8 cellular contexts compared by ENCODE assay signal in the genomic region with DNA sequence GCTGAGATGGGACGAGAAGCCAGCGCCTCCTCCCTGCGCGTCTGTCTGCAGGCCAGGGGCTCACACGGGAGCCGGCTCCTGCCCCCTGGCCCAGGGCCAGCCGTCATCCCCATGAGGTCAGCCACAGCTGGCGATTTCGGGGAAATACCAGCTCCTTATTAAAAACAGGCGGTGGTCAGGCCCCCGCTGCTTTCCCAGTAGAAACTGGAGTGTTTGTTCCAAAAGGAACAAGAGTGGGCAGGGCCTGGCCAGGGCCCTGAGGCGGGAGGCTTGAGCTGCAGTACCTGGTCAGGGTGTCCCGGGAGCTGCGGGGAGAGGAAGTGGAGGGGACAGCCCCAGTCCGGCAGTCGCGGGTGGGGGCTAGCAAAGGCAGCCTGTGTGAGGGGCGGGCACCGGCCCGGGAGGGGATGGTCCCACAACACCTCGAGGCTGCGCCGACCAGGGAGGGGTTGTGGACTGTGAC. TPM values are rescaled to one million over a fixed set of nuclear protein-coding genes. Genes with fewer than 3 reads are reported as not detected.
DNase-seq lines count a peak whose midpoint lies in the region; ATAC-seq, FAIRE-seq and TF ChIP-seq lines count a peak whose summit lies in the region.

No MANE protein-coding gene starts in this region.

- H3K9ac ChIP-seq in HUES6 (ENCODE audit: low read length) = peak overlapping the region; percentile 69
- peak overlapping the region in 1 of 2 experiments; percentile 90; a peak in 2 of 4 replicates for H3K9ac ChIP-seq in K562 (ENCODE audit: insufficient read depth in 1 of 2, low read depth in 2 of 2, low read length in 2 of 2)

- in situ Hi-C loops in K562 (cut with MboI) = no loop called here

- no peak for TF ChIP-seq POLR2A in K562 (conservative IDR thresholded peaks at IDR 0.05)

- peaks cover 2 to 6% (median 4%) of the 10 kb centered on the region in 3 donors for H3K36me3 Mint-ChIP-seq in immature natural killer cell

- no peak for TF ChIP-seq CTCF in BE2C (IDR thresholded peaks at IDR 0.05; ENCODE audit: low read depth, low read length)
- TF ChIP-seq CTCF in K562 (IDR thresholded peaks at IDR 0.05 in 2 of 3, conservative IDR thresholded peaks at IDR 0.05 in 1 of 3; ENCODE audit: insufficient read depth in 2 of 3, low read depth in 1 of 3, low read length in 3 of 3) = no peak

- H3K36me3 ChIP-seq in BE2C (no peaks in the 10 kb centered on the region), HUES6 (ENCODE audit: control insufficient read depth, insufficient read depth, low read length) (no peaks in the 10 kb centered on the region), K562 (ENCODE audit: control insufficient read depth, insufficient read depth, low read length) (no peaks in the 10 kb centered on the region)

- intact Hi-C loops in K562 (cut with micrococcal nuclease) = loop anchor here (5.0 kb wide), 1 partner anchor 52 kb away; no protein-coding TSS in a partner anchor

- H3K27me3 ChIP-seq in BE2C (no peaks in the 10 kb centered on the region), HUES6 (ENCODE audit: control insufficient read depth, insufficient read depth, low read length) (peaks cover 6% of the 10 kb centered on the region; the same call in 1 of the 2 replicates), K562 (ENCODE audit: control insufficient read depth in 2 of 2, insufficient read depth in 2 of 2, low read length in 2 of 2) (peaks cover 5 to 38% of the 10 kb centered on the region in 2 experiments; a peak in 4 of 5 replicates)

- peak overlapping the region; percentile 86 for H2AFZ ChIP-seq in K562 (ENCODE audit: low read depth, low read length)

- peak overlapping the region; percentile 73 to 85 (median 82) for H3K4me3 Mint-ChIP-seq in immature natural killer cell

- H3K9me3 ChIP-seq in BE2C (no peaks in the 10 kb centered on the region), HUES6 (ENCODE audit: control insufficient read depth, insufficient read depth, low read depth, low read length) (peaks cover 19% of the 10 kb centered on the region), K562 (replicated peaks; ENCODE audit: control insufficient read depth, insufficient read depth, low read depth, low read length) (no peaks in the 10 kb centered on the region)

- ATAC-seq in GM19397 (IDR thresholded peaks at IDR 0.05; ENCODE audit: unreplicated experiment) = peak; percentile 60
- ATAC-seq in K562 = peak; percentile 64

- H3K9me3 Mint-ChIP-seq in immature natural killer cell = peaks cover 9 to 16% (median 14%) of the 10 kb centered on the region in 6 donors

- H3K4me2 ChIP-seq in K562 (ENCODE audit: insufficient read depth, low read length) = peak overlapping the region; percentile 43; the same call in 1 of the 2 replicates

- no peaks in the 10 kb centered on the region for H3K9me1 ChIP-seq in K562 (ENCODE audit: control insufficient read depth, insufficient read depth, low read length)

- peaks cover 2 to 5% (median 2%) of the 10 kb centered on the region in 3 donors for H3K27me3 Mint-ChIP-seq in immature natural killer cell (ENCODE audit: low read depth in 3 of 3)

- 0 out of 2 replicates have a peak, but pooled peaks cover 3% of the 10 kb centered on the region for H4K20me1 ChIP-seq in K562 (replicated peaks; ENCODE audit: control insufficient read depth, insufficient read depth, low read length)

- peak overlapping the region in 4 of 6 donors; percentile 46 to 85 (median 62) for H3K27ac Mint-ChIP-seq in immature natural killer cell

- no peak for TF ChIP-seq EP300 in K562 (IDR thresholded peaks at IDR 0.05; ENCODE audit: low read length)

- peak overlapping the region; percentile 71; the same call in 1 of the 2 replicates for H3K27ac ChIP-seq in HUES6 (ENCODE audit: low read depth, low read length)
- H3K27ac ChIP-seq in K562 (ENCODE audit: extremely low read depth, low read depth, low read length) = no peak overlapping the region
- H3K27ac ChIP-seq in skin epidermis = peak overlapping the region in 20 of 21 experiments; percentile 28 to 87 (median 78)

- H3K79me2 ChIP-seq in K562 (ENCODE audit: control insufficient read depth, insufficient read depth, low read length) = no peaks in the 10 kb centered on the region

- 17% methylated on average over 23 of the region's 23 CpGs for WGBS in K562 (ENCODE audit: insufficient coverage, low coverage, missing lambda C conversion rate)

- H3K4me1 ChIP-seq in BE2C (0 out of 2 replicates have a peak, but pooled peaks cover 2% of the 10 kb centered on the region), HUES6 (ENCODE audit: control insufficient read depth, insufficient read depth, low read length) (peaks cover 24% of the 10 kb centered on the region), K562 (replicated peaks in 1 of 2; ENCODE audit: control insufficient read depth in 2 of 2, insufficient read depth in 2 of 2, low read length in 2 of 2) (peaks cover 11 to 17% of the 10 kb centered on the region in 2 experiments)

- POLR2A ChIA-PET in K562 (lab: Yijun Ruan, JAX) = interaction anchor here (0.6 to 0.7 kb wide), 2 partner anchors 13 to 698 kb away, joined by 3 read pairs; no protein-coding TSS in a partner anchor

- no TSS peak for BruUV-seq in K562 (replicated peaks; lab: Mats Ljungman, UMichigan)

- H3K4me3 ChIP-seq in BE2C (ENCODE audit: low read depth, low read length) (peak overlapping the region; percentile 59), HUES6 (ENCODE audit: low read depth, low read length) (peak overlapping the region; percentile 56), K562 (no peak overlapping the region), skin epidermis (peak overlapping the region; percentile 31 to 55 (median 41))

- no peak for TF ChIP-seq RAD21 in K562 (CRISPR knock-in tag; conservative IDR thresholded peaks at IDR 0.05 in 1 of 2, IDR thresholded peaks at IDR 0.05 in 1 of 2)

- CTCF ChIA-PET in K562 (lab: Yijun Ruan, JAX; ENCODE audit: low intra/inter-chr PET ratio) = interaction anchor here (1.1 kb wide), 1 partner anchor 49 kb away, joined by 3 read pairs; no protein-coding TSS in a partner anchor

- DNase-seq in BE2C (peak; percentile 66), K562 (ENCODE audit: extremely low read depth in 1 of 4, low spot score in 3 of 4) (peak; percentile 39 to 42 (median 40)), immature natural killer cell (no peak), NCI-H128 (lab: John Stamatoyannopoulos, UW; ENCODE audit: unreplicated experiment) (no peak), COR-L47 (lab: John Stamatoyannopoulos, UW) (no peak)

- H3K4me1 Mint-ChIP-seq in immature natural killer cell = peaks cover 4 to 6% of the 10 kb centered on the region in 2 donors

- FAIRE-seq in K562 (lab: Jason Lieb, UNC) = no peak

TF ChIP-seq in K562, 482 proteins besides CTCF, POLR2A, EP300 and RAD21 (continues in another document):
- TF ChIP-seq TBP (optimal IDR thresholded peaks at IDR 0.05; ENCODE audit: low read depth, low read length) = peak; percentile 14
- no peak for TF ChIP-seq COPS2 (conservative IDR thresholded peaks at IDR 0.05)
- TF ChIP-seq, protein P1, sequence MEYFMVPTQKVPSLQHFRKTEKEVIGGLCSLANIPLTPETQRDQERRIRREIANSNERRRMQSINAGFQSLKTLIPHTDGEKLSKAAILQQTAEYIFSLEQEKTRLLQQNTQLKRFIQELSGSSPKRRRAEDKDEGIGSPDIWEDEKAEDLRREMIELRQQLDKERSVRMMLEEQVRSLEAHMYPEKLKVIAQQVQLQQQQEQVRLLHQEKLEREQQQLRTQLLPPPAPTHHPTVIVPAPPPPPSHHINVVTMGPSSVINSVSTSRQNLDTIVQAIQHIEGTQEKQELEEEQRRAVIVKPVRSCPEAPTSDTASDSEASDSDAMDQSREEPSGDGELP (CRISPR knock-in tag; IDR thresholded peaks at IDR 0.05; ENCODE audit: borderline replicate concordance) = peak; percentile 67
- TF ChIP-seq MECOM (CRISPR knock-in tag; IDR thresholded peaks at IDR 0.05) = no peak

RNA-seq across cellular contexts. Expression of gene MYL3, which starts 17.8 kb away (rescaled TPM):
- polyA plus RNA-seq in BE2C (2012; ENCODE audit: insufficient read depth, insufficient read length, low read depth) = not detected
- not detected in 2 replicates for total RNA-seq in K562 (2011; cell fraction: chromatin; rRNA removed; ENCODE audit: low replicate concordance)
- total RNA-seq in K562 (2011; cell fraction: nucleolus; rRNA removed) = not detected in 2 replicates
- total RNA-seq in K562 (2011; cell fraction: nucleoplasm; rRNA removed) = not detected in 2 replicates
- total RNA-seq in K562 (2014; rRNA removed) (0.14 TPM in 1 of 2 replicates, not detected in the other), K562 (2014; rRNA removed; fragmentation: Illumina TruSeq; extraction: Trizol) (not detected in 2 replicates), K562 (2015; rRNA removed; fragmentation: Illumina TruSeq; extraction: Trizol) (not detected in 2 replicates), K562 (2021) (not detected in 2 replicates)
- polyA plus RNA-seq in K562 (2011; rRNA removed) (not detected in 2 replicates), K562 (2014; fragmentation: Illumina TruSeq; extraction: Trizol) (not detected in 2 replicates), K562 (2014; fragmentation: Nextera tagmentation; extraction: Ambion mirVana) (under 1 TPM in 1 of 2 experiments, not detected in 1; 0.45 TPM), K562 (2014; rRNA removed) (not detected in 2 replicates), immature natural killer cell (not detected)
- not detected in 2 replicates for polyA plus RNA-seq in K562 (2011; cell fraction: cytosol; rRNA removed)
- not detected in 2 replicates for polyA plus RNA-seq in K562 (2011; cell fraction: nucleus; rRNA removed)
- polyA plus RNA-seq in K562 (2012) = not detected in 2 replicates
- not detected in 2 replicates for polyA minus RNA-seq in K562 (2011; rRNA and poly(A)+ RNA removed)
- polyA minus RNA-seq in K562 (2011; cell fraction: cytosol; rRNA and poly(A)+ RNA removed) = not detected in 2 replicates
- polyA minus RNA-seq in K562 (2011; cell fraction: nucleus; rRNA and poly(A)+ RNA removed) = not detected in 2 replicates

RNA-seq across cellular contexts. Expression of gene PTH1R, which starts 32.1 kb away (rescaled TPM):
- not detected for polyA plus RNA-seq in BE2C (2012; ENCODE audit: insufficient read depth, insufficient read length, low read depth)
- total RNA-seq in K562 (2011; cell fraction: chromatin; rRNA removed; ENCODE audit: low replicate concordance) = not detected in 2 replicates
- total RNA-seq in K562 (2011; cell fraction: nucleolus; rRNA removed) = not detected in 2 replicates
- total RNA-seq in K562 (2011; cell fraction: nucleoplasm; rRNA removed) = not detected in 2 replicates
- not detected in 2 replicates for total RNA-seq in K562 (2014; rRNA removed)
- not detected in 2 replicates for total RNA-seq in K562 (2014; rRNA removed; fragmentation: Illumina TruSeq; extraction: Trizol)
- total RNA-seq in K562 (2015; rRNA removed; fragmentation: Illumina TruSeq; extraction: Trizol) = not detected in 2 replicates
- total RNA-seq in K562 (2021) = not detected in 2 replicates
- polyA plus RNA-seq in K562 (2011; rRNA removed) = not detected in 2 replicates
- polyA plus RNA-seq in K562 (2011; cell fraction: cytosol; rRNA removed) = not detected in 2 replicates
- not detected in 2 replicates for polyA plus RNA-seq in K562 (2011; cell fraction: nucleus; rRNA removed)
- not detected in 2 replicates for polyA plus RNA-seq in K562 (2012)
- polyA plus RNA-seq in K562 (2014; fragmentation: Illumina TruSeq; extraction: Trizol) = not detected in 2 replicates
- not detected for polyA plus RNA-seq in K562 (2014; fragmentation: Nextera tagmentation; extraction: Ambion mirVana)
- not detected in 2 replicates for polyA plus RNA-seq in K562 (2014; rRNA removed)
- polyA minus RNA-seq in K562 (2011; rRNA and poly(A)+ RNA removed) = not detected in 2 replicates
- polyA minus RNA-seq in K562 (2011; cell fraction: cytosol; rRNA and poly(A)+ RNA removed) = not detected in 2 replicates
- not detected in 2 replicates for polyA minus RNA-seq in K562 (2011; cell fraction: nucleus; rRNA and poly(A)+ RNA removed)
- not detected for polyA plus RNA-seq in immature natural killer cell

Comparison
In these comparisons a context has a peak if more than half of its experiments do, and no peak if none do; other contexts are left out.
1. DNase-seq: peak in BE2C (single experiment) and K562 (4 of 4); none in immature natural killer cell (0 of 3), NCI-H128 (single experiment) and COR-L47 (single experiment).